In genomic region chr4:88382621-88383020, GRCh38 we compare ENCODE assay signal across 9 cellular contexts. TPM values are rescaled to one million over a fixed set of nuclear protein-coding genes. Genes with fewer than 3 reads are reported as not detected.
A peak's percentile ranks its signal among the peaks of the same experiment; 100 is the strongest.
DNase-seq lines count a peak whose midpoint lies in the region; ATAC-seq and TF ChIP-seq lines count a peak whose summit lies in the region.
"Had no signal": no experiment of that assay in that cellular context is flagged by ENCODE, and none has a peak within 500 bp of the region (broad histone marks: within the 10 kb centered on the region; RNA-seq: fewer than 3 reads in every experiment).

No MANE protein-coding gene starts in this region.

- no peak overlapping the region for H3K4me3 ChIP-seq in HAP-1

- POLR2A ChIA-PET in activated B cell treated with CpG ODN at 0.5 μM for 24 hours (lab: Charles Lee), result interaction anchor here (0.8 kb wide), 2 partner anchors 55 to 74 kb away, joined by 3 to 4 read pairs; partner anchors contain the start of gene HERC5

- no peaks in the 10 kb centered on the region for H3K27me3 ChIP-seq in HAP-1 (ENCODE audit: low read depth)

- peak overlapping the region; percentile 22 for H3K4me3 Mint-ChIP-seq in activated B cell treated with CpG ODN at 0.5 μM for 24 hours
- H3K4me3 Mint-ChIP-seq in effector memory CD8-positive, alpha-beta T cell, result peak overlapping the region; percentile 37 to 61

- H3K9me3 ChIP-seq in HAP-1, result no peaks in the 10 kb centered on the region

- peaks cover 31% of the 10 kb centered on the region for H3K4me1 Mint-ChIP-seq in activated B cell treated with CpG ODN at 0.5 μM for 24 hours
- peaks cover 21 to 33% of the 10 kb centered on the region in 2 donors for H3K4me1 Mint-ChIP-seq in effector memory CD8-positive, alpha-beta T cell (ENCODE audit: low read depth in 2 of 2)

- no peaks in the 10 kb centered on the region for H3K9me3 Mint-ChIP-seq in activated B cell treated with CpG ODN at 0.5 μM for 24 hours
- H3K9me3 Mint-ChIP-seq in effector memory CD8-positive, alpha-beta T cell, result no peaks in the 10 kb centered on the region

- H3K27me3 Mint-ChIP-seq in activated B cell treated with CpG ODN at 0.5 μM for 24 hours, result no peaks in the 10 kb centered on the region
- H3K27me3 Mint-ChIP-seq in effector memory CD8-positive, alpha-beta T cell, result no peaks in the 10 kb centered on the region

- H3K36me3 ChIP-seq in HAP-1 (replicated peaks), result peaks cover 8% of the 10 kb centered on the region; the same call in 1 of the 2 replicates

- peaks cover 16% of the 10 kb centered on the region for H3K36me3 Mint-ChIP-seq in activated B cell treated with CpG ODN at 0.5 μM for 24 hours (ENCODE audit: low read depth)
- H3K36me3 Mint-ChIP-seq in effector memory CD8-positive, alpha-beta T cell (ENCODE audit: insufficient read depth), result peaks cover 63% of the 10 kb centered on the region

- in situ Hi-C loops in HAP-1 (cut with MboI; ENCODE audit: low sequenced_read_pairs), result no loop called here

- peaks cover 3% of the 10 kb centered on the region for H3K4me1 ChIP-seq in HAP-1

- no peak for TF ChIP-seq CTCF in activated B cell treated with CpG ODN at 0.5 μM for 24 hours (IDR thresholded peaks at IDR 0.05)

- DNase-seq in A172 (ENCODE audit: low spot score) (peak; percentile 3), activated B cell treated with CpG ODN at 0.5 μM for 24 hours (no peak), NK-92 (lab: John Stamatoyannopoulos, UW; ENCODE audit: unreplicated experiment) (no peak), HAP-1 (ENCODE audit: low spot score in 2 of 2) (no peak), GF-D8 (lab: John Stamatoyannopoulos, UW) (no peak), dedifferentiated amniotic fluid mesenchymal stem cell (ENCODE audit: extremely low spot score) (no peak)
- peak; percentile 18 to 38 (median 27) for DNase-seq in effector memory CD8-positive, alpha-beta T cell
- DNase-seq: RPMI8226 had no signal

- H3K27ac Mint-ChIP-seq in activated B cell treated with CpG ODN at 0.5 μM for 24 hours, result peak overlapping the region; percentile 75
- peak overlapping the region; percentile 71 to 91 for H3K27ac Mint-ChIP-seq in effector memory CD8-positive, alpha-beta T cell

- ATAC-seq in GM21447 (IDR thresholded peaks at IDR 0.05; ENCODE audit: unreplicated experiment), result peak; percentile 29
- peak; percentile 16 for ATAC-seq in activated B cell treated with CpG ODN at 0.5 μM for 24 hours (ENCODE audit: low read depth)
- ATAC-seq in effector memory CD8-positive, alpha-beta T cell (replicated peaks), result peak; percentile 57

- CTCF ChIA-PET in activated B cell treated with CpG ODN at 0.5 μM for 24 hours (lab: Charles Lee), result no interaction called here

- intact Hi-C loops in activated B cell treated with CpG ODN at 0.5 μM for 24 hours (cut with micrococcal nuclease), result loop anchor here (5.0 kb wide), 1 partner anchor 375 kb away; the partner anchor contains the start of gene PKD2

RNA-seq across cellular contexts. Expression of gene HERC6, which starts 4.0 kb away (rescaled TPM):
- total RNA-seq in A172 (2014; rRNA removed; shearing (Covaris generic)), result 5.0 and 6.2 TPM in 2 replicates
- 11.4 and 12.2 TPM in 2 replicates for total RNA-seq in activated B cell treated with CpG ODN at 0.5 μM for 24 hours

Comparison
In these comparisons a context has a peak if more than half of its experiments do, and no peak if none do; other contexts are left out.
1. DNase-seq: peak in A172 (single experiment) and effector memory CD8-positive, alpha-beta T cell (3 of 3); none in activated B cell treated with CpG ODN at 0.5 μM for 24 hours (single experiment), NK-92 (single experiment), HAP-1 (0 of 2), GF-D8 (single experiment) and dedifferentiated amniotic fluid mesenchymal stem cell (single experiment).
2. Peak in every context shown above with its lines, with median percentiles within 50 percentile points of each other: ATAC-seq.